In the genomic region with DNA sequence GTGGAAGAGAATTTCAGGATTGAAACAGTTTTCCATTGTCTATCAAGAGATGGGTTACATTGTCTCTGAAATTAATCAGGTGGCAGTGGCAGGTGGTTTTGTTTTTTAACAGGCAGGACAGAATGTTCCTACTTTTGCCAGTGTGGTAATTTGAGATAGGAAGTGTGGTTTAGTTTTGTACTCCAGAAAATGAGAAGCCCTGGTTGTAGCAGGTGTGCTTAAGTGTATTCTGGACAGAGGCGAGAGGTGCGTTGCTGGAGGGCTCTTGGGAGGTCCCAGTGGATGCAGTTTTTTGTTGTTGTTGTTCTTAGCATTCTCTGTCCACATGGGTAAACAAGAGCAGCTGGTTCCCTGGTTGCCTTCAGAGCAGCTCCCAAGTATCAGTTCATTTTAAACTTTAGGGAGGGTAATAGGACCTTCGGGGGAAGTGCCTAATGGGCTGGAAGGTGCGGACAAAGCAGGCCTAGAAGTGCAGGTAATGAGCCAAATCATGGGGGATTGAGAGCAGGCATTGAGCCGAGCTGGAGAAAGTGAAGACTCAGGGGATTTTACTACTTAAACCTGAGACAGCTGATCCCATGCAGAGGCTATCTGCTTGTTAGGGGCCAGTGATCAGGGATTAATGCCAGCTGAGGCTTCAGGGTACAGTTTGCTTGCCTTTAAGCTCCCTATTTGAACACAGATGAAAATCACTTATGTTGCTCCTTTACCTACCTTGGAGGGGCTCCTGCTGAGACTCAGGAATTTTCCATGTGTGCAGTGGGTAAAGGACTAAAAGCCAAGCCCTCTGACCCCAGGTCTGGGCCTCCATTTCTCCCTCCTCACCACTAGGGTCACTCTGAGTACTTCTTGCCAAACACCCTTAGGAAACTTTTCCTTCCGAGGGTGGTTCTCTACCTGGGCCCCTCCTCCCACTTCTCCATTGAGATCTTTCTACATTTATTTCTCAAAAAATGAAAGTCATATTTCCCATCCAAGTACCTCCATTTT, we compare ENCODE assay signal across 14 cellular contexts. TPM values are rescaled to one million over a fixed set of nuclear protein-coding genes. Genes with fewer than 3 reads are reported as not detected.
DNase-seq lines count a peak whose midpoint lies in the region; ATAC-seq and TF ChIP-seq lines count a peak whose summit lies in the region.
"Had no signal": no experiment of that assay in that cellular context is flagged by ENCODE, and none has a peak within 500 bp of the region (broad histone marks: within the 10 kb centered on the region; RNA-seq: fewer than 3 reads in every experiment).

No MANE protein-coding gene starts in this region.

- CTCF ChIA-PET in activated CD4-positive, alpha-beta T cell treated with anti-CD3 and anti-CD28 coated beads, Interleukin-2, amount 10 ng/mL, durations not matched to agents 7 days and 5 days (lab: Charles Lee): interaction anchor here (1.0 to 3.3 kb wide), 5 partner anchors 9 to 123 kb away, joined by 3 to 14 read pairs (median 3); no protein-coding TSS in a partner anchor

- intact Hi-C loops in left ventricle myocardium superior (cut with micrococcal nuclease): no loop called here
- intact Hi-C loops in Right ventricle myocardium inferior (cut with DNase I): loop anchor here (10.0 kb wide), 1 partner anchor 256 kb away; no protein-coding TSS in a partner anchor
- intact Hi-C loops in upper lobe of right lung (cut with DNase I): no loop called here

- DNase-seq in left ventricle myocardium superior: no peak
- DNase-seq in Right ventricle myocardium inferior (ENCODE audit: missing footprints): no peak
- DNase-seq in NCI-H510A (lab: John Stamatoyannopoulos, UW): peak; percentile 55
- DNase-seq in islet precursor cell: peak; percentile 54
- no peak for DNase-seq in upper lobe of right lung
- no peak for DNase-seq in activated CD4-positive, alpha-beta T cell treated with anti-CD3 and anti-CD28 coated beads, Interleukin-2, amount 10 ng/mL, durations not matched to agents 7 days and 5 days
- DNase-seq in NCI-H774 (lab: John Stamatoyannopoulos, UW): no peak
- DNase-seq: ACHN had no signal

- no peak for TF ChIP-seq CTCF in upper lobe of right lung (IDR thresholded peaks at IDR 0.05)

- ATAC-seq in left ventricle myocardium superior (peak; percentile 18), Right ventricle myocardium inferior (no peak), upper lobe of right lung (peak; percentile 52), GM18861 (IDR thresholded peaks at IDR 0.05; ENCODE audit: unreplicated experiment) (no peak)
- ATAC-seq: natural killer cell treated with Interleukin-12 subunit alpha and Interleukin-12 subunit beta and Interleukin-15 and Interleukin-18, amount 100 ng/mL, for 72 hours had no signal

- POLR2A ChIA-PET in activated CD4-positive, alpha-beta T cell treated with anti-CD3 and anti-CD28 coated beads, Interleukin-2, amount 10 ng/mL, durations not matched to agents 7 days and 5 days (lab: Charles Lee): no interaction called here

- H3K4me1 ChIP-seq in upper lobe of right lung: no peaks in the 10 kb centered on the region
- H3K4me1 ChIP-seq: adrenal gland had no signal

- no peak overlapping the region for H3K27ac Mint-ChIP-seq in activated CD4-positive, alpha-beta T cell treated with anti-CD3 and anti-CD28 coated beads, Interleukin-2, amount 10 ng/mL, durations not matched to agents 7 days and 5 days
- H3K27ac Mint-ChIP-seq: natural killer cell treated with Interleukin-12 subunit alpha and Interleukin-12 subunit beta and Interleukin-15 and Interleukin-18, amount 100 ng/mL, for 72 hours had no signal

- H3K36me3 Mint-ChIP-seq in activated CD4-positive, alpha-beta T cell treated with anti-CD3 and anti-CD28 coated beads, Interleukin-2, amount 10 ng/mL, durations not matched to agents 7 days and 5 days (ENCODE audit: low read depth): no peaks in the 10 kb centered on the region
- H3K36me3 Mint-ChIP-seq: natural killer cell treated with Interleukin-12 subunit alpha and Interleukin-12 subunit beta and Interleukin-15 and Interleukin-18, amount 100 ng/mL, for 72 hours had no signal

- peaks cover 13% of the 10 kb centered on the region for H3K4me1 Mint-ChIP-seq in activated CD4-positive, alpha-beta T cell treated with anti-CD3 and anti-CD28 coated beads, Interleukin-2, amount 10 ng/mL, durations not matched to agents 7 days and 5 days

- no peaks in the 10 kb centered on the region for H3K9me3 Mint-ChIP-seq in activated CD4-positive, alpha-beta T cell treated with anti-CD3 and anti-CD28 coated beads, Interleukin-2, amount 10 ng/mL, durations not matched to agents 7 days and 5 days
- H3K9me3 Mint-ChIP-seq: natural killer cell treated with Interleukin-12 subunit alpha and Interleukin-12 subunit beta and Interleukin-15 and Interleukin-18, amount 100 ng/mL, for 72 hours had no signal

- no peak overlapping the region for H3K4me3 ChIP-seq in upper lobe of right lung
- H3K4me3 ChIP-seq: adrenal gland had no signal

- peak overlapping the region; percentile 7 for H3K27ac ChIP-seq in upper lobe of right lung
- H3K27ac ChIP-seq: adrenal gland had no signal

- H3K36me3 ChIP-seq in upper lobe of right lung: peaks cover 25% of the 10 kb centered on the region

- no peak overlapping the region for H3K4me3 Mint-ChIP-seq in activated CD4-positive, alpha-beta T cell treated with anti-CD3 and anti-CD28 coated beads, Interleukin-2, amount 10 ng/mL, durations not matched to agents 7 days and 5 days
- H3K4me3 Mint-ChIP-seq: natural killer cell treated with Interleukin-12 subunit alpha and Interleukin-12 subunit beta and Interleukin-15 and Interleukin-18, amount 100 ng/mL, for 72 hours had no signal

- no peaks in the 10 kb centered on the region for H3K9me3 ChIP-seq in upper lobe of right lung
- H3K9me3 ChIP-seq: adrenal gland had no signal

- H3K27me3 Mint-ChIP-seq in activated CD4-positive, alpha-beta T cell treated with anti-CD3 and anti-CD28 coated beads, Interleukin-2, amount 10 ng/mL, durations not matched to agents 7 days and 5 days: peaks cover 5% of the 10 kb centered on the region
- H3K27me3 Mint-ChIP-seq: natural killer cell treated with Interleukin-12 subunit alpha and Interleukin-12 subunit beta and Interleukin-15 and Interleukin-18, amount 100 ng/mL, for 72 hours had no signal

- no peaks in the 10 kb centered on the region for H3K27me3 ChIP-seq in upper lobe of right lung
- H3K27me3 ChIP-seq: adrenal gland had no signal

RNA-seq across cellular contexts. Expression of a gene that starts 6.1 kb away (rescaled TPM):
- total RNA-seq in left ventricle myocardium superior: 99.0 TPM
- 68.2 TPM for total RNA-seq in Right ventricle myocardium inferior
- 49.9 TPM for total RNA-seq in upper lobe of right lung
- total RNA-seq in activated CD4-positive, alpha-beta T cell treated with anti-CD3 and anti-CD28 coated beads, Interleukin-2, amount 10 ng/mL, durations not matched to agents 7 days and 5 days: 1 to 10 TPM; 2.1 to 2.5 TPM

RNA-seq across cellular contexts. Expression of a gene that starts 8.2 kb away (rescaled TPM):
- total RNA-seq in left ventricle myocardium superior (4.9 TPM), Right ventricle myocardium inferior (5.2 TPM), upper lobe of right lung (7.0 TPM)
- total RNA-seq in activated CD4-positive, alpha-beta T cell treated with anti-CD3 and anti-CD28 coated beads, Interleukin-2, amount 10 ng/mL, durations not matched to agents 7 days and 5 days: 1 to 10 TPM; 7.3 TPM

RNA-seq across cellular contexts. Expression of a gene that starts 26.6 kb away (rescaled TPM):
- 2.0 TPM for total RNA-seq in left ventricle myocardium superior
- 1.2 TPM for total RNA-seq in Right ventricle myocardium inferior
- total RNA-seq in upper lobe of right lung: 128 TPM
- total RNA-seq in activated CD4-positive, alpha-beta T cell treated with anti-CD3 and anti-CD28 coated beads, Interleukin-2, amount 10 ng/mL, durations not matched to agents 7 days and 5 days: not detected
- total RNA-seq: G401; natural killer cell treated with Interleukin-12 subunit alpha and Interleukin-12 subunit beta and Interleukin-15 and Interleukin-18, amount 100 ng/mL, for 72 hours; NCI-H460 had no signal

RNA-seq across cellular contexts. Expression of a gene that starts 29.5 kb away (rescaled TPM):
- total RNA-seq in left ventricle myocardium superior (not detected), Right ventricle myocardium inferior (not detected), upper lobe of right lung (6.6 TPM)
- 1 to 10 TPM; 2.1 to 3.1 TPM for total RNA-seq in activated CD4-positive, alpha-beta T cell treated with anti-CD3 and anti-CD28 coated beads, Interleukin-2, amount 10 ng/mL, durations not matched to agents 7 days and 5 days
- total RNA-seq: G401, NCI-H460 had no signal

RNA-seq across cellular contexts. Expression of a gene that starts 44.9 kb away (rescaled TPM):
- not detected for total RNA-seq in left ventricle myocardium superior
- not detected for total RNA-seq in Right ventricle myocardium inferior
- total RNA-seq in upper lobe of right lung: 175 TPM
- not detected for total RNA-seq in activated CD4-positive, alpha-beta T cell treated with anti-CD3 and anti-CD28 coated beads, Interleukin-2, amount 10 ng/mL, durations not matched to agents 7 days and 5 days
- total RNA-seq: G401; natural killer cell treated with Interleukin-12 subunit alpha and Interleukin-12 subunit beta and Interleukin-15 and Interleukin-18, amount 100 ng/mL, for 72 hours; NCI-H460; subcutaneous adipose tissue had no signal

Comparison
In these comparisons a context has a peak if more than half of its experiments do, and no peak if none do; other contexts are left out.
1. ATAC-seq: peak in left ventricle myocardium superior (single experiment) and upper lobe of right lung (single experiment); none in Right ventricle myocardium inferior (single experiment) and GM18861 (single experiment).
2. DNase-seq: peak in NCI-H510A (single experiment) and islet precursor cell (single experiment); none in left ventricle myocardium superior (single experiment), Right ventricle myocardium inferior (single experiment), upper lobe of right lung (single experiment), activated CD4-positive, alpha-beta T cell treated with anti-CD3 and anti-CD28 coated beads, Interleukin-2, amount 10 ng/mL, durations not matched to agents 7 days and 5 days (single experiment) and NCI-H774 (single experiment).
3. RNA of a gene that starts 6.1 kb away (total RNA-seq): 99.0 TPM in left ventricle myocardium superior (single experiment), 68.2 TPM in Right ventricle myocardium inferior (single experiment) and 49.9 TPM in upper lobe of right lung (single experiment); 2.1 to 2.5 TPM in activated CD4-positive, alpha-beta T cell treated with anti-CD3 and anti-CD28 coated beads, Interleukin-2, amount 10 ng/mL, durations not matched to agents 7 days and 5 days; every median in the first group is over 10 times any median in the second.
4. RNA of a gene that starts 26.6 kb away (total RNA-seq): 128 TPM in upper lobe of right lung (single experiment); 2.0 TPM in left ventricle myocardium superior (single experiment), 1.2 TPM in Right ventricle myocardium inferior (single experiment) and not detected in activated CD4-positive, alpha-beta T cell treated with anti-CD3 and anti-CD28 coated beads, Interleukin-2, amount 10 ng/mL, durations not matched to agents 7 days and 5 days; every median in the first group is over 10 times any median in the second.